ENCODE assay signal across 25 cellular contexts in genomic region chr2:170963386-170963785, GRCh38. TPM values are rescaled to one million over a fixed set of nuclear protein-coding genes. Genes with fewer than 3 reads are reported as not detected.
DNase-seq lines count a peak whose midpoint lies in the region; ATAC-seq, FAIRE-seq and TF ChIP-seq lines count a peak whose summit lies in the region.
"Had no signal": no experiment of that assay in that cellular context is flagged by ENCODE, and none has a peak within 500 bp of the region (broad histone marks: within the 10 kb centered on the region; RNA-seq: fewer than 3 reads in every experiment).

No MANE protein-coding gene starts in this region.

- peaks cover 51% of the 10 kb centered on the region for H4K20me1 ChIP-seq in astrocyte (ENCODE audit: insufficient read depth, low read length)

- H3K4me2 ChIP-seq in astrocyte (ENCODE audit: low read length), result no peak overlapping the region
- H3K4me2 ChIP-seq: A549; BLaER1 treated with 17β-estradiol and CSF1 and Interleukin-3, amounts not matched to agents 10 nM and 100 nM had no signal

- no peaks in the 10 kb centered on the region for H3K27me3 ChIP-seq in CD8-positive, alpha-beta T cell (ENCODE audit: insufficient read depth, low read length)
- no peaks in the 10 kb centered on the region for H3K27me3 ChIP-seq in astrocyte (ENCODE audit: insufficient read depth, low read length)
- H3K27me3 ChIP-seq: BLaER1 treated with 17β-estradiol and CSF1 and Interleukin-3, amounts not matched to agents 10 nM and 100 nM had no signal

- H3K36me3 Mint-ChIP-seq in activated naive CD4-positive, alpha-beta T cell treated with anti-CD3 and anti-CD28 coated beads, Interleukin-2, amount 10 ng/mL, durations not matched to agents 7 days and 5 days, result peaks cover 59% of the 10 kb centered on the region
- peaks cover 0 to 4% of the 10 kb centered on the region in 2 donors for H3K36me3 Mint-ChIP-seq in activated naive CD4-positive, alpha-beta T cell treated with anti-CD3 and anti-CD28 coated beads, Interleukin-2, amount 50 U/mL, for 72 hours
- peaks cover 77% of the 10 kb centered on the region for H3K36me3 Mint-ChIP-seq in CD8-positive, alpha-beta T cell
- H3K36me3 Mint-ChIP-seq in astrocyte (ENCODE audit: low read depth, unreplicated experiment), result peaks cover 23% of the 10 kb centered on the region

- peaks cover 52% of the 10 kb centered on the region for H3K36me3 ChIP-seq in CD8-positive, alpha-beta T cell (ENCODE audit: insufficient read depth, low read length)
- H3K36me3 ChIP-seq in astrocyte (ENCODE audit: insufficient read depth, low read length), result peaks cover 57% of the 10 kb centered on the region

- no peak for DNase-seq in activated naive CD4-positive, alpha-beta T cell treated with anti-CD3 and anti-CD28 coated beads, Interleukin-2, amount 10 ng/mL, durations not matched to agents 7 days and 5 days
- DNase-seq in activated naive CD4-positive, alpha-beta T cell treated with anti-CD3 and anti-CD28 coated beads, Interleukin-2, amount 50 U/mL, for 72 hours (ENCODE audit: low spot score in 2 of 2), result no peak
- no peak for DNase-seq in CD8-positive, alpha-beta T cell
- no peak for DNase-seq in astrocyte (ENCODE audit: low read depth)
- DNase-seq in cerebellar cortex (ENCODE audit: low spot score), result no peak
- no peak for DNase-seq in activated effector memory CD4-positive, alpha-beta T cell treated with anti-CD3 and anti-CD28 coated beads, Interleukin-2, amount 50 U/mL, for 16 hours
- DNase-seq: AML-193; CD4-positive, alpha-beta T cell; CD8-positive, alpha-beta memory T cell; COR-L47; DMS 273 treated with DMSO at 0.1 percent for 48 hours; DMS153; DMS53; DMS79; DND-41; EL; GDM1 had no signal

- FAIRE-seq in astrocyte (lab: Jason Lieb, UNC), result no peak
- FAIRE-seq: A549, GM12878, GM12892, GM18507 had no signal

- no peak overlapping the region for H3K27ac ChIP-seq in CD8-positive, alpha-beta T cell (ENCODE audit: low read depth, low read length)
- no peak overlapping the region for H3K27ac ChIP-seq in astrocyte (ENCODE audit: low read depth, low read length)
- H3K27ac ChIP-seq: 22Rv1; A549; BLaER1 treated with 17β-estradiol and CSF1 and Interleukin-3, amounts not matched to agents 10 nM and 100 nM; C4-2B had no signal

- H3K27me3 Mint-ChIP-seq in activated naive CD4-positive, alpha-beta T cell treated with anti-CD3 and anti-CD28 coated beads, Interleukin-2, amount 10 ng/mL, durations not matched to agents 7 days and 5 days, result no peaks in the 10 kb centered on the region
- H3K27me3 Mint-ChIP-seq in CD8-positive, alpha-beta T cell (ENCODE audit: low read depth), result no peaks in the 10 kb centered on the region
- no peaks in the 10 kb centered on the region for H3K27me3 Mint-ChIP-seq in astrocyte (ENCODE audit: low read depth, unreplicated experiment)
- H3K27me3 Mint-ChIP-seq: B cell; CD4-positive, alpha-beta T cell; CD8-positive, alpha-beta memory T cell had no signal

- H3K9me3 ChIP-seq in CD8-positive, alpha-beta T cell (ENCODE audit: low read length), result no peaks in the 10 kb centered on the region
- no peaks in the 10 kb centered on the region for H3K9me3 ChIP-seq in astrocyte (ENCODE audit: insufficient read depth, low read depth, low read length)
- H3K9me3 ChIP-seq: A549; BLaER1 treated with 17β-estradiol and CSF1 and Interleukin-3, amounts not matched to agents 10 nM and 100 nM had no signal

- H3K4me1 ChIP-seq in CD8-positive, alpha-beta T cell (ENCODE audit: insufficient read depth, low read length), result no peaks in the 10 kb centered on the region
- H3K4me1 ChIP-seq in astrocyte (ENCODE audit: insufficient read depth, low read length), result peaks cover 19% of the 10 kb centered on the region
- H3K4me1 ChIP-seq: A549; BLaER1 treated with 17β-estradiol and CSF1 and Interleukin-3, amounts not matched to agents 10 nM and 100 nM had no signal

- H3K27ac Mint-ChIP-seq in activated naive CD4-positive, alpha-beta T cell treated with anti-CD3 and anti-CD28 coated beads, Interleukin-2, amount 10 ng/mL, durations not matched to agents 7 days and 5 days, result peak overlapping the region; percentile 33
- H3K27ac Mint-ChIP-seq in activated naive CD4-positive, alpha-beta T cell treated with anti-CD3 and anti-CD28 coated beads, Interleukin-2, amount 50 U/mL, for 72 hours, result no peak overlapping the region
- H3K27ac Mint-ChIP-seq in CD8-positive, alpha-beta T cell, result peak overlapping the region; percentile 13
- peak overlapping the region; percentile 34 for H3K27ac Mint-ChIP-seq in astrocyte (ENCODE audit: unreplicated experiment)
- H3K27ac Mint-ChIP-seq: B cell; CD4-positive, alpha-beta T cell had no signal

- CTCF ChIA-PET in activated naive CD4-positive, alpha-beta T cell treated with anti-CD3 and anti-CD28 coated beads, Interleukin-2, amount 10 ng/mL, durations not matched to agents 7 days and 5 days (lab: Charles Lee), result interaction anchor here (0.7 to 1.0 kb wide), 3 partner anchors 27 to 465 kb away, joined by 3 to 5 read pairs (median 3); partner anchors contain the start of gene GORASP2
- CTCF ChIA-PET in CD8-positive, alpha-beta T cell (lab: Charles Lee), result interaction anchor here (0.7 to 1.6 kb wide), 3 partner anchors 9 to 286 kb away, joined by 3 to 7 read pairs (median 3); no protein-coding TSS in a partner anchor

- POLR2A ChIA-PET in CD8-positive, alpha-beta T cell (lab: Charles Lee), result no interaction called here

- H3K4me1 Mint-ChIP-seq in activated naive CD4-positive, alpha-beta T cell treated with anti-CD3 and anti-CD28 coated beads, Interleukin-2, amount 10 ng/mL, durations not matched to agents 7 days and 5 days, result no peaks in the 10 kb centered on the region
- H3K4me1 Mint-ChIP-seq in CD8-positive, alpha-beta T cell (ENCODE audit: low read depth), result no peaks in the 10 kb centered on the region
- H3K4me1 Mint-ChIP-seq in astrocyte (ENCODE audit: low read depth, unreplicated experiment), result peaks cover 18% of the 10 kb centered on the region
- H3K4me1 Mint-ChIP-seq: B cell; CD8-positive, alpha-beta memory T cell had no signal

- no peak overlapping the region for H3K4me3 Mint-ChIP-seq in activated naive CD4-positive, alpha-beta T cell treated with anti-CD3 and anti-CD28 coated beads, Interleukin-2, amount 10 ng/mL, durations not matched to agents 7 days and 5 days
- no peak overlapping the region for H3K4me3 Mint-ChIP-seq in CD8-positive, alpha-beta T cell
- H3K4me3 Mint-ChIP-seq in astrocyte (ENCODE audit: unreplicated experiment), result no peak overlapping the region
- H3K4me3 Mint-ChIP-seq: B cell; CD4-positive, alpha-beta T cell; CD8-positive, alpha-beta memory T cell had no signal

- H2AFZ ChIP-seq in astrocyte (ENCODE audit: low read depth, low read length), result no peak overlapping the region

- no peaks in the 10 kb centered on the region for H3K9me3 Mint-ChIP-seq in activated naive CD4-positive, alpha-beta T cell treated with anti-CD3 and anti-CD28 coated beads, Interleukin-2, amount 10 ng/mL, durations not matched to agents 7 days and 5 days
- H3K9me3 Mint-ChIP-seq in activated naive CD4-positive, alpha-beta T cell treated with anti-CD3 and anti-CD28 coated beads, Interleukin-2, amount 50 U/mL, for 72 hours, result no peaks in the 10 kb centered on the region
- H3K9me3 Mint-ChIP-seq in CD8-positive, alpha-beta T cell, result no peaks in the 10 kb centered on the region
- H3K9me3 Mint-ChIP-seq in astrocyte (ENCODE audit: unreplicated experiment), result no peaks in the 10 kb centered on the region
- H3K9me3 Mint-ChIP-seq: CD4-positive, alpha-beta T cell; CD8-positive, alpha-beta memory T cell had no signal

- no peak for TF ChIP-seq CTCF in CD8-positive, alpha-beta T cell (IDR thresholded peaks at IDR 0.05)
- TF ChIP-seq CTCF in astrocyte (IDR thresholded peaks at IDR 0.05; ENCODE audit: insufficient read depth, low read depth, low read length), result no peak

- H3K4me3 ChIP-seq in CD8-positive, alpha-beta T cell (ENCODE audit: low read depth, low read length), result no peak overlapping the region
- H3K4me3 ChIP-seq in astrocyte (ENCODE audit: insufficient read depth, low read depth, low read length), result no peak overlapping the region
- H3K4me3 ChIP-seq: A549; BLaER1 treated with 17β-estradiol and CSF1 and Interleukin-3, amounts not matched to agents 10 nM and 100 nM; GM12878 had no signal

- ATAC-seq in activated naive CD4-positive, alpha-beta T cell treated with anti-CD3 and anti-CD28 coated beads, Interleukin-2, amount 50 U/mL, for 72 hours, result no peak
- ATAC-seq in CD8-positive, alpha-beta T cell, result no peak
- ATAC-seq: A549, GM12878 had no signal

- intact Hi-C loops in CD8-positive, alpha-beta T cell (cut with DNase I, micrococcal nuclease), result no loop called here

- no peak overlapping the region for H3K9ac ChIP-seq in astrocyte (ENCODE audit: low read length)
- H3K9ac ChIP-seq: BLaER1 treated with 17β-estradiol and CSF1 and Interleukin-3, amounts not matched to agents 10 nM and 100 nM had no signal

- peaks cover 8% of the 10 kb centered on the region for H3K79me2 ChIP-seq in astrocyte (ENCODE audit: insufficient read depth, low read length)

RNA-seq across cellular contexts. Expression of gene GORASP2, which starts 34.3 kb away (rescaled TPM):
- 10 to 100 TPM; 64.9 to 69.8 TPM for total RNA-seq in activated naive CD4-positive, alpha-beta T cell treated with anti-CD3 and anti-CD28 coated beads, Interleukin-2, amount 50 U/mL, for 72 hours
- total RNA-seq in CD8-positive, alpha-beta T cell, result 100 to 1,000 TPM; 111 to 112 TPM
- total RNA-seq in astrocyte, result 116 and 127 TPM in 2 replicates

Comparison
In these comparisons a context has a peak if more than half of its experiments do, and no peak if none do; other contexts are left out.
1. H3K27ac Mint-ChIP-seq: peak in activated naive CD4-positive, alpha-beta T cell treated with anti-CD3 and anti-CD28 coated beads, Interleukin-2, amount 10 ng/mL, durations not matched to agents 7 days and 5 days (single experiment), CD8-positive, alpha-beta T cell (single experiment) and astrocyte (single experiment); none in activated naive CD4-positive, alpha-beta T cell treated with anti-CD3 and anti-CD28 coated beads, Interleukin-2, amount 50 U/mL, for 72 hours (0 of 2).